8 cellular contexts compared by ENCODE assay signal in the genomic region with DNA sequence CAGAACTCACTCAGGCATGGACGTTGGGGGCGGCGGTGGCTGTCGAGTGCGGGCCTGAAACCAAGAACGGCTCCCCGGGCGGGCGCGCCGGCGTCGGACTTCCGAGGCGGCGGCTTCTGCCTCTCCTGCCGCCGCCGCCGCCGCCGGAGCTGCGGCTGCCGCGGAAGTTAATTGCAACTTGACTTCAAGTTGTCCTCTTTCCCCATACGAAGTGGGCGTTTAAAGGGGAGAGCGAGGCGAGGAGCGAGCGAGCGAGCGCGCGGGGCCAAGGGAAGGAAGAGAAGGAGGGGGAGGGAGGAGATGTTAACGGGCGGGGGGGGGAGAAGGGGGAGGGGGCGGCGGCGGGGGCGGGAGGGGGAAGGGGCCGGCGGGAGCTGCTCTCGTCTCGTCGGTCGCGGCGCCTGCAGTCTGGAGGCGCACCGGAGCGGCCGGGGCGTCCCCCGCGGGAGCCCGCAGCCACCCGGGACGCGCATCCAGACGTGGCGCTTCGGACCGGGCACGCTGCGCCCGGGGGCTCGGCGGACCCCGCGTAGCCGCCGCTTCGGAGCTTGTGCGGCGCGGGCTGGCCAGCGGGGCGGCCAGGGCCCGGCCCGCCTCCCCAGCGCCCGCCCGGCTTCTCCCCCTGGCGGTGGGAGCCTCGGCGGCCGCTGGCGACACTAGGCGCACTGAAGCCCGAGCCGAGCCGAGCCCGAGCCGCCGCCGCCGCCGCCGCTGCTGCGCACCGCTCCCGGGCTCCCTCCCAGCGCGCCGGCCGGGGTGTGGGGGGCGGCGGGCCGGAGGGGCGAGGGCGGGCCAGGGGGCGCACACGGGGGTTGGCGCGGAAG. TPM values are rescaled to one million over a fixed set of nuclear protein-coding genes. Genes with fewer than 3 reads are reported as not detected.
DNase-seq lines count a peak whose midpoint lies in the region; ATAC-seq, FAIRE-seq and TF ChIP-seq lines count a peak whose summit lies in the region.

No MANE protein-coding gene starts in this region.

- peaks cover 17% of the 10 kb centered on the region for H3K4me1 ChIP-seq in iPS-18a (ENCODE audit: control insufficient read depth, low read depth, low read length)
- peaks cover 0 to 2% of the 10 kb centered on the region in 2 donors for H3K4me1 ChIP-seq in small intestine (ENCODE audit: control insufficient read depth in 2 of 2, insufficient read depth in 1 of 2, low read depth in 1 of 2, low read length in 1 of 2)

- H3K4me3 Mint-ChIP-seq in T-helper 17 cell, result peak overlapping the region; percentile 93

- ATAC-seq in GM21515 (IDR thresholded peaks at IDR 0.05; ENCODE audit: unreplicated experiment) (peak; percentile 88), T-helper 17 cell (peak; percentile 80)

- peak overlapping the region; percentile 77 for H3K9ac ChIP-seq in iPS-18a (ENCODE audit: low read length)

- TF ChIP-seq CTCF in astrocyte of the cerebellum (IDR thresholded peaks at IDR 0.05; ENCODE audit: low read depth, low read length, missing control alignments), result no peak

- H3K9me3 ChIP-seq in T-helper 17 cell (ENCODE audit: control insufficient read depth, low read length, poor library complexity, severe bottlenecking), result peaks cover 7% of the 10 kb centered on the region
- no peaks in the 10 kb centered on the region for H3K9me3 ChIP-seq in iPS-18a (ENCODE audit: control insufficient read depth, low read depth, low read length)
- H3K9me3 ChIP-seq in small intestine (ENCODE audit: control insufficient read depth, low read depth), result peaks cover 1% of the 10 kb centered on the region

- in situ Hi-C loops in astrocyte of the cerebellum (cut with HindIII; ENCODE audit: low sequenced_read_pairs), result no loop called here

- WGBS in small intestine, 3 donors, result 1% methylated on average over 46 to 110 of the region's 116 CpGs

- peaks cover 37% of the 10 kb centered on the region for H3K27me3 ChIP-seq in iPS-18a (ENCODE audit: control insufficient read depth, insufficient read depth, low read length)
- peaks cover 0 to 2% of the 10 kb centered on the region in 2 donors for H3K27me3 ChIP-seq in small intestine (ENCODE audit: control insufficient read depth in 2 of 2, insufficient read depth in 2 of 2, low read length in 2 of 2)

- peak overlapping the region; percentile 90 for H3K4me3 ChIP-seq in Jurkat, Clone E6-1 (ENCODE audit: low read length)
- peak overlapping the region; percentile 49 for H3K4me3 ChIP-seq in astrocyte of the cerebellum (ENCODE audit: low read depth, low read length)
- H3K4me3 ChIP-seq in iPS-18a (ENCODE audit: low read length), result peak overlapping the region; percentile 91
- peak overlapping the region; percentile 55 to 59 for H3K4me3 ChIP-seq in small intestine (ENCODE audit: low read depth in 1 of 2, low read length in 2 of 2)

- H3K36me3 ChIP-seq in iPS-18a (ENCODE audit: control insufficient read depth, low read depth, low read length), result no peaks in the 10 kb centered on the region
- H3K36me3 ChIP-seq in small intestine (ENCODE audit: control insufficient read depth in 2 of 2, insufficient read depth in 2 of 2, low read length in 2 of 2), result no peaks in the 10 kb centered on the region

- peak overlapping the region; percentile 95 for H3K27ac Mint-ChIP-seq in T-helper 17 cell

- DNase-seq in DMS53 treated with DMSO at 0.1 percent for 48 hours (lab: John Stamatoyannopoulos, UW; ENCODE audit: unreplicated experiment) (peak; percentile 11), T-helper 17 cell (peak; percentile 64 to 71 (median 64)), astrocyte of the cerebellum (ENCODE audit: low read depth) (no peak), small intestine (peak; percentile 66), cerebellar nuclear complex (lab: John Stamatoyannopoulos, UW) (no peak)
- DNase-seq in Jurkat, Clone E6-1 (ENCODE audit: low read depth, low spot score), result peak; percentile 77

- H3K27ac ChIP-seq in iPS-18a (ENCODE audit: low read length) (no peak overlapping the region), small intestine (ENCODE audit: low read depth in 1 of 2, low read length in 1 of 2) (peak overlapping the region; percentile 52 to 74)

- H3K36me3 Mint-ChIP-seq in T-helper 17 cell (ENCODE audit: low read depth), result peaks cover 4% of the 10 kb centered on the region

- no peak for FAIRE-seq in small intestine (lab: Jason Lieb, UNC)

- H3K4me1 Mint-ChIP-seq in T-helper 17 cell, result peaks cover 21% of the 10 kb centered on the region

- no peaks in the 10 kb centered on the region for H3K27me3 Mint-ChIP-seq in T-helper 17 cell

RNA-seq across cellular contexts. Expression of a gene that starts 19.7 kb away (rescaled TPM):
- polyA plus RNA-seq in Jurkat, Clone E6-1 (2012; ENCODE audit: insufficient read depth, insufficient read length), result 87.9 TPM
- 100 to 1,000 TPM; 208 TPM for total RNA-seq in T-helper 17 cell
- 10 to 100 TPM in 1 of 3 donors, 1 to 10 TPM in 2; 8.1 to 10.7 (median 9.5) TPM for polyA plus RNA-seq in small intestine

Comparison
In these comparisons a context has a peak if more than half of its experiments do, and no peak if none do; other contexts are left out.
1. DNase-seq: peak in DMS53 treated with DMSO at 0.1 percent for 48 hours (single experiment), Jurkat, Clone E6-1 (single experiment), T-helper 17 cell (3 of 3) and small intestine (single experiment); none in astrocyte of the cerebellum (single experiment) and cerebellar nuclear complex (0 of 2).
2. Peak in every context shown above with its lines, with median percentiles within 50 percentile points of each other: H3K4me3 ChIP-seq.